ENCODE assay signal across 14 cellular contexts in genomic region chr19:14552008-14552364, GRCh38. TPM values are rescaled to one million over a fixed set of nuclear protein-coding genes. Genes with fewer than 3 reads are reported as not detected.
DNase-seq lines count a peak whose midpoint lies in the region; ATAC-seq, FAIRE-seq and TF ChIP-seq lines count a peak whose summit lies in the region.
"Not testable (repeated sequence)": the region's sequence is repeated elsewhere in the genome, so short reads cannot be mapped to it uniquely, and the experiment has no call there.
"Had no signal": no experiment of that assay in that cellular context is flagged by ENCODE, and none has a peak within 500 bp of the region (broad histone marks: within the 10 kb centered on the region; RNA-seq: fewer than 3 reads in every experiment).

No MANE protein-coding gene starts in this region.

- TF ChIP-seq CTCF in Loucy (conservative IDR thresholded peaks at IDR 0.05; ENCODE audit: low read length); HepG2 (CRISPR knock-in tag; IDR thresholded peaks at IDR 0.05); osteocyte (IDR thresholded peaks at IDR 0.05); suprapubic skin (IDR thresholded peaks at IDR 0.05): not testable (repeated sequence)

- H3K4me1 Mint-ChIP-seq in activated CD4-positive, alpha-beta T cell treated with anti-CD3 and anti-CD28 coated beads for 36 hours = peaks cover 57% of the 10 kb centered on the region
- peaks cover 58% of the 10 kb centered on the region for H3K4me1 Mint-ChIP-seq in activated naive CD4-positive, alpha-beta T cell treated with anti-CD3 and anti-CD28 coated beads, Interleukin-2, amount 50 U/mL, for 24 hours
- H3K4me1 Mint-ChIP-seq in effector memory CD8-positive, alpha-beta T cell (ENCODE audit: low read depth in 2 of 2) = peaks cover 42 to 47% of the 10 kb centered on the region in 2 donors
- peaks cover 40% of the 10 kb centered on the region for H3K4me1 Mint-ChIP-seq in osteocyte (ENCODE audit: unreplicated experiment)

- H3K36me3 ChIP-seq in BLaER1 treated with 17β-estradiol and CSF1 and Interleukin-3, amounts not matched to agents 10 nM and 100 nM = peaks cover 10 to 31% (median 15%) of the 10 kb centered on the region in 11 experiments; a peak in 18 of 22 replicates
- peaks cover 13% of the 10 kb centered on the region; the same call in 1 of the 2 replicates for H3K36me3 ChIP-seq in Loucy (ENCODE audit: insufficient read depth, low read length)
- not testable (repeated sequence) for H3K36me3 ChIP-seq in HepG2 (replicated peaks in 1 of 2; ENCODE audit: control insufficient read depth in 1 of 2, insufficient read depth in 2 of 2, low read length in 2 of 2)
- H3K36me3 ChIP-seq in suprapubic skin = peaks cover 13% of the 10 kb centered on the region

- H3K79me2 ChIP-seq in Loucy (ENCODE audit: insufficient read depth, low read length) (peaks cover 31% of the 10 kb centered on the region; the same call in 1 of the 2 replicates), HepG2 (ENCODE audit: insufficient read depth, low read length) (peaks cover 33% of the 10 kb centered on the region)

- H3K36me3 Mint-ChIP-seq in activated CD4-positive, alpha-beta T cell treated with anti-CD3 and anti-CD28 coated beads for 36 hours (ENCODE audit: low read depth) = peaks cover 17% of the 10 kb centered on the region
- H3K36me3 Mint-ChIP-seq in activated naive CD4-positive, alpha-beta T cell treated with anti-CD3 and anti-CD28 coated beads, Interleukin-2, amount 50 U/mL, for 24 hours; osteocyte (ENCODE audit: unreplicated experiment): not testable (repeated sequence)
- peaks cover 26% of the 10 kb centered on the region for H3K36me3 Mint-ChIP-seq in effector memory CD8-positive, alpha-beta T cell (ENCODE audit: insufficient read depth)

- peaks cover 57 to 97% (median 88%) of the 10 kb centered on the region in 10 experiments for H3K4me1 ChIP-seq in BLaER1 treated with 17β-estradiol and CSF1 and Interleukin-3, amounts not matched to agents 10 nM and 100 nM
- not testable (repeated sequence) for H3K4me1 ChIP-seq in Loucy (ENCODE audit: insufficient read depth, low read length, poor library complexity, severe bottlenecking)
- H3K4me1 ChIP-seq in HepG2 (ENCODE audit: insufficient read depth, low read length) (peaks cover 61% of the 10 kb centered on the region), suprapubic skin (peaks cover 86% of the 10 kb centered on the region)

- WGBS in HepG2 (ENCODE audit: low lambda C conversion rate) = 48% methylated on average over 8 of the region's 8 CpGs
- 75% methylated on average over 8 of the region's 8 CpGs for WGBS in suprapubic skin

- POLR2A ChIA-PET in activated CD4-positive, alpha-beta T cell treated with anti-CD3 and anti-CD28 coated beads for 36 hours (lab: Charles Lee) = interaction anchor here (0.8 kb wide), 1 partner anchor 198 kb away, joined by 3 read pairs; no protein-coding TSS in a partner anchor
- POLR2A ChIA-PET in HepG2 (lab: Yijun Ruan, JAX) = interaction anchor here (1.0 to 1.4 kb wide), 4 partner anchors 33 to 39 kb away, joined by 3 to 18 read pairs (median 5); partner anchors contain the start of gene DNAJB1

- not testable (repeated sequence) for FAIRE-seq in HepG2 (lab: Jason Lieb, UNC)

- in situ Hi-C loops in HepG2 (cut with HindIII; ENCODE audit: extremely low pct_ligation_motif_present, low pct_unique_long_range_greater_than_20kb) = not testable (repeated sequence)

- DNase-seq in activated CD4-positive, alpha-beta T cell treated with anti-CD3 and anti-CD28 coated beads for 36 hours; effector memory CD8-positive, alpha-beta T cell; HepG2 (ENCODE audit: low spot score); osteocyte (ENCODE audit: extremely low spot score, unreplicated experiment); suprapubic skin (ENCODE audit: low spot score in 2 of 2): not testable (repeated sequence)

- not testable (repeated sequence) for TF ChIP-seq EP300 in HepG2 (IDR thresholded peaks at IDR 0.05; ENCODE audit: low read depth in 2 of 2, low read length in 2 of 2); HepG2 (CRISPR knock-in tag; IDR thresholded peaks at IDR 0.05; ENCODE audit: borderline replicate concordance); suprapubic skin (IDR thresholded peaks at IDR 0.05)

- intact Hi-C loops in activated CD4-positive, alpha-beta T cell treated with anti-CD3 and anti-CD28 coated beads for 36 hours (cut with DNase I, micrococcal nuclease); HepG2 (cut with micrococcal nuclease; ENCODE audit: unreplicated experiment): not testable (repeated sequence)

- not testable (repeated sequence) for H3K9me3 Mint-ChIP-seq in activated CD4-positive, alpha-beta T cell treated with anti-CD3 and anti-CD28 coated beads for 36 hours (ENCODE audit: low read depth); activated naive CD4-positive, alpha-beta T cell treated with anti-CD3 and anti-CD28 coated beads, Interleukin-2, amount 50 U/mL, for 24 hours; effector memory CD8-positive, alpha-beta T cell; osteocyte (ENCODE audit: unreplicated experiment)

- not testable (repeated sequence) for ATAC-seq in activated CD4-positive, alpha-beta T cell treated with anti-CD3 and anti-CD28 coated beads for 36 hours; effector memory CD8-positive, alpha-beta T cell (replicated peaks); HepG2

- TF ChIP-seq POLR2A in HepG2 (IDR thresholded peaks at IDR 0.05; ENCODE audit: insufficient read depth in 1 of 2, low read depth in 2 of 2, low read length in 2 of 2); suprapubic skin (IDR thresholded peaks at IDR 0.05): not testable (repeated sequence)

- H3K9me2 ChIP-seq in Loucy (replicated peaks; ENCODE audit: low read depth, low read length) = not testable (repeated sequence)

- not testable (repeated sequence) for BruUV-seq in HepG2 (replicated peaks; lab: Mats Ljungman, UMichigan)

- H3K4me3 Mint-ChIP-seq in activated CD4-positive, alpha-beta T cell treated with anti-CD3 and anti-CD28 coated beads for 36 hours; activated naive CD4-positive, alpha-beta T cell treated with anti-CD3 and anti-CD28 coated beads, Interleukin-2, amount 50 U/mL, for 24 hours; osteocyte (ENCODE audit: unreplicated experiment): not testable (repeated sequence)
- peak overlapping the region; percentile 62 to 76 for H3K4me3 Mint-ChIP-seq in effector memory CD8-positive, alpha-beta T cell

- peak overlapping the region in 1 of 10 experiments; percentile 48; a peak in 1 of 20 replicates for H3K4me3 ChIP-seq in BLaER1 treated with 17β-estradiol and CSF1 and Interleukin-3, amounts not matched to agents 10 nM and 100 nM
- H3K4me3 ChIP-seq in Loucy (ENCODE audit: low read length, poor library complexity, severe bottlenecking); HepG2 (replicated peaks in 1 of 3; ENCODE audit: insufficient read depth in 1 of 3, low read depth in 2 of 3, low read length in 3 of 3); suprapubic skin: not testable (repeated sequence)

- H3F3A ChIP-seq in Loucy (ENCODE audit: low read depth) = not testable (repeated sequence)

- CTCF ChIA-PET in activated CD4-positive, alpha-beta T cell treated with anti-CD3 and anti-CD28 coated beads for 36 hours (lab: Charles Lee) = interaction anchor here (0.6 to 2.1 kb wide), 5 partner anchors 22 to 872 kb away, joined by 3 to 7 read pairs (median 4); partner anchors contain the start of gene TECR
- CTCF ChIA-PET in HepG2 (lab: Yijun Ruan, JAX; ENCODE audit: low intra/inter-chr PET ratio, low total read pairs) = interaction anchor here (1.3 kb wide), 1 partner anchor 46 kb away, joined by 5 read pairs; no protein-coding TSS in a partner anchor

- peak overlapping the region; percentile 77 to 93 (median 88) for H3K4me2 ChIP-seq in BLaER1 treated with 17β-estradiol and CSF1 and Interleukin-3, amounts not matched to agents 10 nM and 100 nM
- H3K4me2 ChIP-seq in Loucy (ENCODE audit: low read depth, low read length, poor library complexity, severe bottlenecking) = peak overlapping the region; percentile 41
- H3K4me2 ChIP-seq in HepG2 (ENCODE audit: low read depth, low read length) = not testable (repeated sequence)

- peak overlapping the region in 9 of 11 experiments; percentile 49 to 81 (median 65); a peak in 19 of 22 replicates for H3K27ac ChIP-seq in BLaER1 treated with 17β-estradiol and CSF1 and Interleukin-3, amounts not matched to agents 10 nM and 100 nM
- H3K27ac ChIP-seq in HepG2 (ENCODE audit: extremely low read length, insufficient read depth, low read length) = not testable (repeated sequence)
- H3K27ac ChIP-seq in suprapubic skin = peak overlapping the region; percentile 86

- H3K27me3 Mint-ChIP-seq in activated CD4-positive, alpha-beta T cell treated with anti-CD3 and anti-CD28 coated beads for 36 hours; activated naive CD4-positive, alpha-beta T cell treated with anti-CD3 and anti-CD28 coated beads, Interleukin-2, amount 50 U/mL, for 24 hours; effector memory CD8-positive, alpha-beta T cell; osteocyte (ENCODE audit: unreplicated experiment): not testable (repeated sequence)

- not testable (repeated sequence) for H3K9me3 ChIP-seq in BLaER1 treated with 17β-estradiol and CSF1 and Interleukin-3, amounts not matched to agents 10 nM and 100 nM (replicated peaks in 1 of 11); Loucy (ENCODE audit: insufficient read depth, low read depth, low read length); HepG2 (ENCODE audit: low read length); suprapubic skin

- H3K9ac ChIP-seq in BLaER1 treated with 17β-estradiol and CSF1 and Interleukin-3, amounts not matched to agents 10 nM and 100 nM = peak overlapping the region in 9 of 11 experiments; percentile 44 to 73 (median 59); a peak in 15 of 22 replicates
- H3K9ac ChIP-seq in Loucy (ENCODE audit: low read depth, low read length, poor library complexity, severe bottlenecking) = peak overlapping the region; percentile 6
- H3K9ac ChIP-seq in HepG2 (ENCODE audit: insufficient read depth, low read depth, low read length) = not testable (repeated sequence)

- H3K27ac Mint-ChIP-seq in activated CD4-positive, alpha-beta T cell treated with anti-CD3 and anti-CD28 coated beads for 36 hours = peak overlapping the region; percentile 65
- H3K27ac Mint-ChIP-seq in activated naive CD4-positive, alpha-beta T cell treated with anti-CD3 and anti-CD28 coated beads, Interleukin-2, amount 50 U/mL, for 24 hours = peak overlapping the region; percentile 76
- peak overlapping the region; percentile 90 to 93 for H3K27ac Mint-ChIP-seq in effector memory CD8-positive, alpha-beta T cell
- H3K27ac Mint-ChIP-seq in osteocyte (ENCODE audit: unreplicated experiment) = peak overlapping the region; percentile 59

- not testable (repeated sequence) for H2AFZ ChIP-seq in Loucy (ENCODE audit: low read length); HepG2 (ENCODE audit: low read length)

- TF ChIP-seq RAD21 in HepG2 (CRISPR knock-in tag; IDR thresholded peaks at IDR 0.05) = not testable (repeated sequence)

- peaks cover 16 to 68% (median 50%) of the 10 kb centered on the region in 11 experiments; a peak in 16 of 22 replicates for H4K20me1 ChIP-seq in BLaER1 treated with 17β-estradiol and CSF1 and Interleukin-3, amounts not matched to agents 10 nM and 100 nM
- H4K20me1 ChIP-seq in Loucy (ENCODE audit: insufficient read depth, low read length, poor library complexity, severe bottlenecking); HepG2 (ENCODE audit: insufficient read depth, low read length): not testable (repeated sequence)

- not testable (repeated sequence) for H3K27me3 ChIP-seq in BLaER1 treated with 17β-estradiol and CSF1 and Interleukin-3, amounts not matched to agents 10 nM and 100 nM; Loucy (ENCODE audit: insufficient read depth, low read length, poor library complexity, severe bottlenecking); HepG2 (ENCODE audit: control insufficient read depth in 1 of 2, insufficient read depth in 2 of 2, low read length in 2 of 2); suprapubic skin

RNA-seq across cellular contexts. Expression of gene NDUFB7, which starts 19.9 kb away (rescaled TPM):
- 100 to 1,000 TPM; 112 to 121 TPM for total RNA-seq in activated CD4-positive, alpha-beta T cell treated with anti-CD3 and anti-CD28 coated beads for 36 hours
- total RNA-seq in HepG2 (2016; rRNA removed; fragmentation: Illumina TruSeq; extraction: Trizol) = 198 and 244 TPM in 2 replicates
- total RNA-seq in HepG2 (2016; cell fraction: cytosol; rRNA removed; fragmentation: Illumina TruSeq; extraction: Trizol; ENCODE audit: low read depth) = 82.1 and 95.0 TPM in 2 replicates
- 211 and 273 TPM in 2 replicates for total RNA-seq in HepG2 (2016; cell fraction: insoluble cytoplasmic fraction; rRNA removed; fragmentation: Illumina TruSeq; extraction: Trizol)
- total RNA-seq in HepG2 (2016; cell fraction: membrane; rRNA removed; fragmentation: Illumina TruSeq; extraction: Trizol) = 110 and 154 TPM in 2 replicates
- total RNA-seq in HepG2 (2016; cell fraction: nucleus; rRNA removed; fragmentation: Illumina TruSeq; extraction: Trizol) = 70.6 and 78.7 TPM in 2 replicates
- polyA plus RNA-seq in HepG2 (2011; rRNA removed) = 156 and 192 TPM in 2 replicates
- polyA plus RNA-seq in HepG2 (2011; cell fraction: cytosol; rRNA removed) = 190 and 437 TPM in 2 replicates
- polyA plus RNA-seq in HepG2 (2011; cell fraction: nucleus; rRNA removed) = 175 and 191 TPM in 2 replicates
- polyA plus RNA-seq in HepG2 (2012) = 61.7 and 64.5 TPM in 2 replicates
- polyA plus RNA-seq in HepG2 (2016; cell fraction: cytosol; fragmentation: Illumina TruSeq; extraction: Trizol; ENCODE audit: low read depth) = 81.2 and 92.7 TPM in 2 replicates
- 241 and 259 TPM in 2 replicates for polyA plus RNA-seq in HepG2 (2016; cell fraction: insoluble cytoplasmic fraction; fragmentation: Illumina TruSeq; extraction: Trizol; ENCODE audit: low read depth)
- polyA plus RNA-seq in HepG2 (2016; cell fraction: membrane; fragmentation: Illumina TruSeq; extraction: Trizol; ENCODE audit: low read depth) = 104 and 120 TPM in 2 replicates
- 132 and 145 TPM in 2 replicates for polyA plus RNA-seq in HepG2 (2016; cell fraction: nucleus; fragmentation: Illumina TruSeq; extraction: Trizol; ENCODE audit: insufficient read depth, low read depth)
- polyA minus RNA-seq in HepG2 (2011; rRNA and poly(A)+ RNA removed; ENCODE audit: low replicate concordance) = 70.0 and 85.2 TPM in 2 replicates
- polyA minus RNA-seq in HepG2 (2011; cell fraction: cytosol; rRNA and poly(A)+ RNA removed) = 35.3 and 38.9 TPM in 2 replicates
- 12.1 and 13.1 TPM in 2 replicates for polyA minus RNA-seq in HepG2 (2011; cell fraction: nucleus; rRNA and poly(A)+ RNA removed)
- 149 and 158 TPM in 2 replicates for total RNA-seq in osteocyte
- 100 to 1,000 TPM; 196 to 394 (median 340) TPM for total RNA-seq in suprapubic skin

RNA-seq across cellular contexts. Expression of gene TECR, which starts 22.6 kb away (rescaled TPM):
- total RNA-seq in activated CD4-positive, alpha-beta T cell treated with anti-CD3 and anti-CD28 coated beads for 36 hours = 100 to 1,000 TPM; 106 to 145 TPM
- total RNA-seq in HepG2 (2016; rRNA removed; fragmentation: Illumina TruSeq; extraction: Trizol) = 25.9 and 54.9 TPM in 2 replicates
- total RNA-seq in HepG2 (2016; cell fraction: cytosol; rRNA removed; fragmentation: Illumina TruSeq; extraction: Trizol; ENCODE audit: low read depth) = 25.1 and 26.1 TPM in 2 replicates
- 24.8 and 55.4 TPM in 2 replicates for total RNA-seq in HepG2 (2016; cell fraction: insoluble cytoplasmic fraction; rRNA removed; fragmentation: Illumina TruSeq; extraction: Trizol)
- 23.9 and 26.8 TPM in 2 replicates for total RNA-seq in HepG2 (2016; cell fraction: membrane; rRNA removed; fragmentation: Illumina TruSeq; extraction: Trizol)
- 68.9 and 76.1 TPM in 2 replicates for total RNA-seq in HepG2 (2016; cell fraction: nucleus; rRNA removed; fragmentation: Illumina TruSeq; extraction: Trizol)
- polyA plus RNA-seq in HepG2 (2011; rRNA removed) = 121 and 137 TPM in 2 replicates
- 131 and 134 TPM in 2 replicates for polyA plus RNA-seq in HepG2 (2011; cell fraction: cytosol; rRNA removed)
- 178 and 205 TPM in 2 replicates for polyA plus RNA-seq in HepG2 (2011; cell fraction: nucleus; rRNA removed)
- 94.0 and 122 TPM in 2 replicates for polyA plus RNA-seq in HepG2 (2012)
- polyA plus RNA-seq in HepG2 (2016; cell fraction: cytosol; fragmentation: Illumina TruSeq; extraction: Trizol; ENCODE audit: low read depth) = 70.2 and 77.8 TPM in 2 replicates
- polyA plus RNA-seq in HepG2 (2016; cell fraction: insoluble cytoplasmic fraction; fragmentation: Illumina TruSeq; extraction: Trizol; ENCODE audit: low read depth) = 52.7 and 78.7 TPM in 2 replicates
- polyA plus RNA-seq in HepG2 (2016; cell fraction: membrane; fragmentation: Illumina TruSeq; extraction: Trizol; ENCODE audit: low read depth) = 63.3 and 69.9 TPM in 2 replicates
- polyA plus RNA-seq in HepG2 (2016; cell fraction: nucleus; fragmentation: Illumina TruSeq; extraction: Trizol; ENCODE audit: insufficient read depth, low read depth) = 231 and 244 TPM in 2 replicates
- polyA minus RNA-seq in HepG2 (2011; rRNA and poly(A)+ RNA removed; ENCODE audit: low replicate concordance) = 243 and 582 TPM in 2 replicates
- 99.1 and 118 TPM in 2 replicates for polyA minus RNA-seq in HepG2 (2011; cell fraction: cytosol; rRNA and poly(A)+ RNA removed)
- 62.2 and 64.2 TPM in 2 replicates for polyA minus RNA-seq in HepG2 (2011; cell fraction: nucleus; rRNA and poly(A)+ RNA removed)
- 136 and 139 TPM in 2 replicates for total RNA-seq in osteocyte
- total RNA-seq in suprapubic skin = 100 to 1,000 TPM; 111 to 176 (median 150) TPM

RNA-seq across cellular contexts. Expression of gene CLEC17A, which starts 30.9 kb away (rescaled TPM):
- 1 to 10 TPM; 2.4 to 2.5 TPM for total RNA-seq in activated CD4-positive, alpha-beta T cell treated with anti-CD3 and anti-CD28 coated beads for 36 hours
- total RNA-seq in HepG2 (2016; rRNA removed; fragmentation: Illumina TruSeq; extraction: Trizol) = not detected in 2 replicates
- not detected in 2 replicates for total RNA-seq in HepG2 (2016; cell fraction: cytosol; rRNA removed; fragmentation: Illumina TruSeq; extraction: Trizol; ENCODE audit: low read depth)
- not detected in 2 replicates for total RNA-seq in HepG2 (2016; cell fraction: insoluble cytoplasmic fraction; rRNA removed; fragmentation: Illumina TruSeq; extraction: Trizol)
- total RNA-seq in HepG2 (2016; cell fraction: membrane; rRNA removed; fragmentation: Illumina TruSeq; extraction: Trizol) = not detected in 2 replicates
- not detected in 2 replicates for total RNA-seq in HepG2 (2016; cell fraction: nucleus; rRNA removed; fragmentation: Illumina TruSeq; extraction: Trizol)
- not detected in 2 replicates for polyA plus RNA-seq in HepG2 (2011; rRNA removed)
- not detected in 2 replicates for polyA plus RNA-seq in HepG2 (2011; cell fraction: cytosol; rRNA removed)
- not detected in 2 replicates for polyA plus RNA-seq in HepG2 (2011; cell fraction: nucleus; rRNA removed)
- not detected in 2 replicates for polyA plus RNA-seq in HepG2 (2012)
- not detected in 2 replicates for polyA plus RNA-seq in HepG2 (2016; cell fraction: cytosol; fragmentation: Illumina TruSeq; extraction: Trizol; ENCODE audit: low read depth)
- polyA plus RNA-seq in HepG2 (2016; cell fraction: insoluble cytoplasmic fraction; fragmentation: Illumina TruSeq; extraction: Trizol; ENCODE audit: low read depth) = not detected in 2 replicates
- polyA plus RNA-seq in HepG2 (2016; cell fraction: membrane; fragmentation: Illumina TruSeq; extraction: Trizol; ENCODE audit: low read depth) = not detected in 2 replicates
- polyA plus RNA-seq in HepG2 (2016; cell fraction: nucleus; fragmentation: Illumina TruSeq; extraction: Trizol; ENCODE audit: insufficient read depth, low read depth) = not detected in 2 replicates
- polyA minus RNA-seq in HepG2 (2011; rRNA and poly(A)+ RNA removed; ENCODE audit: low replicate concordance) = 0.33 TPM in 1 of 2 replicates, not detected in the other
- polyA minus RNA-seq in HepG2 (2011; cell fraction: cytosol; rRNA and poly(A)+ RNA removed) = not detected in 2 replicates
- not detected in 2 replicates for polyA minus RNA-seq in HepG2 (2011; cell fraction: nucleus; rRNA and poly(A)+ RNA removed)
- not detected in 2 replicates for total RNA-seq in osteocyte
- total RNA-seq in suprapubic skin = not detected
- total RNA-seq: Caco-2, cerebellum had no signal
- polyA plus RNA-seq: A549, GM23338, SK-N-SH, urinary bladder had no signal

RNA-seq across cellular contexts. Expression of gene DNAJB1, which starts 33.8 kb away (rescaled TPM):
- total RNA-seq in activated CD4-positive, alpha-beta T cell treated with anti-CD3 and anti-CD28 coated beads for 36 hours = 10 to 100 TPM; 69.3 to 72.6 TPM
- total RNA-seq in HepG2 (2016; rRNA removed; fragmentation: Illumina TruSeq; extraction: Trizol) = 87.5 and 101 TPM in 2 replicates
- total RNA-seq in HepG2 (2016; cell fraction: cytosol; rRNA removed; fragmentation: Illumina TruSeq; extraction: Trizol; ENCODE audit: low read depth) = 43.8 and 48.3 TPM in 2 replicates
- 87.7 and 97.3 TPM in 2 replicates for total RNA-seq in HepG2 (2016; cell fraction: insoluble cytoplasmic fraction; rRNA removed; fragmentation: Illumina TruSeq; extraction: Trizol)
- 100 and 105 TPM in 2 replicates for total RNA-seq in HepG2 (2016; cell fraction: membrane; rRNA removed; fragmentation: Illumina TruSeq; extraction: Trizol)
- 40.6 and 45.4 TPM in 2 replicates for total RNA-seq in HepG2 (2016; cell fraction: nucleus; rRNA removed; fragmentation: Illumina TruSeq; extraction: Trizol)
- 97.3 and 108 TPM in 2 replicates for polyA plus RNA-seq in HepG2 (2011; rRNA removed)
- 90.1 and 116 TPM in 2 replicates for polyA plus RNA-seq in HepG2 (2011; cell fraction: cytosol; rRNA removed)
- polyA plus RNA-seq in HepG2 (2011; cell fraction: nucleus; rRNA removed) = 41.8 and 55.7 TPM in 2 replicates
- 45.3 and 99.6 TPM in 2 replicates for polyA plus RNA-seq in HepG2 (2012)
- 43.8 and 48.0 TPM in 2 replicates for polyA plus RNA-seq in HepG2 (2016; cell fraction: cytosol; fragmentation: Illumina TruSeq; extraction: Trizol; ENCODE audit: low read depth)
- polyA plus RNA-seq in HepG2 (2016; cell fraction: insoluble cytoplasmic fraction; fragmentation: Illumina TruSeq; extraction: Trizol; ENCODE audit: low read depth) = 139 and 144 TPM in 2 replicates
- polyA plus RNA-seq in HepG2 (2016; cell fraction: membrane; fragmentation: Illumina TruSeq; extraction: Trizol; ENCODE audit: low read depth) = 72.7 and 75.0 TPM in 2 replicates
- 76.4 and 83.8 TPM in 2 replicates for polyA plus RNA-seq in HepG2 (2016; cell fraction: nucleus; fragmentation: Illumina TruSeq; extraction: Trizol; ENCODE audit: insufficient read depth, low read depth)
- polyA minus RNA-seq in HepG2 (2011; rRNA and poly(A)+ RNA removed; ENCODE audit: low replicate concordance) = 94.0 and 151 TPM in 2 replicates
- 34.2 and 35.4 TPM in 2 replicates for polyA minus RNA-seq in HepG2 (2011; cell fraction: cytosol; rRNA and poly(A)+ RNA removed)
- polyA minus RNA-seq in HepG2 (2011; cell fraction: nucleus; rRNA and poly(A)+ RNA removed) = 42.7 and 47.7 TPM in 2 replicates
- 80.0 and 84.6 TPM in 2 replicates for total RNA-seq in osteocyte
- 100 to 1,000 TPM in 3 of 4 donors, 10 to 100 TPM in 1; 54.5 to 197 (median 145) TPM for total RNA-seq in suprapubic skin

RNA-seq across cellular contexts. Expression of gene GIPC1, which starts 56.1 kb away (rescaled TPM):
- 10 to 100 TPM; 19.3 to 25.7 TPM for total RNA-seq in activated CD4-positive, alpha-beta T cell treated with anti-CD3 and anti-CD28 coated beads for 36 hours
- total RNA-seq in HepG2 (2016; rRNA removed; fragmentation: Illumina TruSeq; extraction: Trizol) (44.3 and 48.1 TPM in 2 replicates), osteocyte (89.0 and 90.3 TPM in 2 replicates), suprapubic skin (100 to 1,000 TPM in 3 of 4 donors, 10 to 100 TPM in 1; 85.8 to 111 (median 105) TPM)
- total RNA-seq in HepG2 (2016; cell fraction: cytosol; rRNA removed; fragmentation: Illumina TruSeq; extraction: Trizol; ENCODE audit: low read depth) = 24.7 and 30.5 TPM in 2 replicates
- 46.7 and 53.0 TPM in 2 replicates for total RNA-seq in HepG2 (2016; cell fraction: insoluble cytoplasmic fraction; rRNA removed; fragmentation: Illumina TruSeq; extraction: Trizol)
- 34.5 and 47.8 TPM in 2 replicates for total RNA-seq in HepG2 (2016; cell fraction: membrane; rRNA removed; fragmentation: Illumina TruSeq; extraction: Trizol)
- 19.0 and 25.5 TPM in 2 replicates for total RNA-seq in HepG2 (2016; cell fraction: nucleus; rRNA removed; fragmentation: Illumina TruSeq; extraction: Trizol)
- polyA plus RNA-seq in HepG2 (2011; rRNA removed) = 27.1 and 32.8 TPM in 2 replicates
- polyA plus RNA-seq in HepG2 (2011; cell fraction: cytosol; rRNA removed) = 26.8 and 37.9 TPM in 2 replicates
- polyA plus RNA-seq in HepG2 (2011; cell fraction: nucleus; rRNA removed) = 27.4 and 33.0 TPM in 2 replicates
- polyA plus RNA-seq in HepG2 (2012) = 13.4 and 20.7 TPM in 2 replicates
- 24.6 and 33.2 TPM in 2 replicates for polyA plus RNA-seq in HepG2 (2016; cell fraction: cytosol; fragmentation: Illumina TruSeq; extraction: Trizol; ENCODE audit: low read depth)
- polyA plus RNA-seq in HepG2 (2016; cell fraction: insoluble cytoplasmic fraction; fragmentation: Illumina TruSeq; extraction: Trizol; ENCODE audit: low read depth) = 49.5 and 56.2 TPM in 2 replicates
- polyA plus RNA-seq in HepG2 (2016; cell fraction: membrane; fragmentation: Illumina TruSeq; extraction: Trizol; ENCODE audit: low read depth) = 38.6 and 41.5 TPM in 2 replicates
- polyA plus RNA-seq in HepG2 (2016; cell fraction: nucleus; fragmentation: Illumina TruSeq; extraction: Trizol; ENCODE audit: insufficient read depth, low read depth) = 48.3 and 51.4 TPM in 2 replicates
- 30.0 and 63.8 TPM in 2 replicates for polyA minus RNA-seq in HepG2 (2011; rRNA and poly(A)+ RNA removed; ENCODE audit: low replicate concordance)
- 17.9 and 20.6 TPM in 2 replicates for polyA minus RNA-seq in HepG2 (2011; cell fraction: cytosol; rRNA and poly(A)+ RNA removed)
- polyA minus RNA-seq in HepG2 (2011; cell fraction: nucleus; rRNA and poly(A)+ RNA removed) = 9.7 and 11.3 TPM in 2 replicates
